Comparison of ENCODE assay signal across 8 cellular contexts in genomic region chr5:127567026-127567768, GRCh38. TPM values are rescaled to one million over a fixed set of nuclear protein-coding genes. Genes with fewer than 3 reads are reported as not detected.
DNase-seq lines count a peak whose midpoint lies in the region; ATAC-seq and TF ChIP-seq lines count a peak whose summit lies in the region.

No MANE protein-coding gene starts in this region.

- H3K4me1 Mint-ChIP-seq in MCF 10A (ENCODE audit: insufficient read depth, unreplicated experiment) (peaks cover 5% of the 10 kb centered on the region), nephron progenitor cell (peaks cover 19% of the 10 kb centered on the region)

- intact Hi-C loops in MCF 10A (cut with micrococcal nuclease) = loop anchor here (10.0 kb wide), 1 partner anchor 1108 kb away; no protein-coding TSS in a partner anchor

- no TSS peak for BruUV-seq in MCF 10A (replicated peaks; lab: Mats Ljungman, UMichigan)

- H3K9me3 Mint-ChIP-seq in MCF 10A (ENCODE audit: unreplicated experiment) (no peaks in the 10 kb centered on the region), nephron progenitor cell (peaks cover 16% of the 10 kb centered on the region)

- H3K4me3 Mint-ChIP-seq in MCF 10A (ENCODE audit: unreplicated experiment) (no peak overlapping the region), nephron progenitor cell (no peak overlapping the region)

- no peak overlapping the region for H3K27ac Mint-ChIP-seq in MCF 10A (ENCODE audit: low read depth, unreplicated experiment)
- no peak overlapping the region for H3K27ac Mint-ChIP-seq in nephron progenitor cell

- ATAC-seq in GM19023 (IDR thresholded peaks at IDR 0.05; ENCODE audit: unreplicated experiment) (peak; percentile 72), HG02610 (IDR thresholded peaks at IDR 0.05; ENCODE audit: unreplicated experiment) (peak; percentile 87), HG03457 (IDR thresholded peaks at IDR 0.05; ENCODE audit: unreplicated experiment) (peak; percentile 73)

- DNase-seq in GF-D8 (lab: John Stamatoyannopoulos, UW) (peak; percentile 85), activated gamma-delta T cell (lab: John Stamatoyannopoulos, UW) (no peak), MCF 10A (ENCODE audit: unreplicated experiment) (no peak), NCI-H1694 (lab: John Stamatoyannopoulos, UW) (no peak), nephron progenitor cell (no peak)

- H3K27me3 Mint-ChIP-seq in MCF 10A (ENCODE audit: insufficient read depth, unreplicated experiment) (peaks cover 10% of the 10 kb centered on the region), nephron progenitor cell (ENCODE audit: low read depth, poor library complexity) (peaks cover 2% of the 10 kb centered on the region)

- TF ChIP-seq CTCF in MCF 10A (IDR thresholded peaks at IDR 0.05; ENCODE audit: unreplicated experiment) (no peak), nephron progenitor cell (IDR thresholded peaks at IDR 0.05) (no peak)

- H3K36me3 Mint-ChIP-seq in MCF 10A (ENCODE audit: insufficient read depth, unreplicated experiment) = no peaks in the 10 kb centered on the region
- no peaks in the 10 kb centered on the region for H3K36me3 Mint-ChIP-seq in nephron progenitor cell (ENCODE audit: low read depth)

- POLR2A ChIA-PET in MCF 10A (lab: Yijun Ruan, JAX) = no interaction called here

- CTCF ChIA-PET in MCF 10A (lab: Yijun Ruan, JAX) = interaction anchor here (0.7 to 1.2 kb wide), 3 partner anchors 159 to 634 kb away, joined by 3 to 7 read pairs (median 3); no protein-coding TSS in a partner anchor

RNA-seq across cellular contexts. Expression of gene PRRC1, which starts 49.8 kb away (rescaled TPM):
- total RNA-seq in MCF 10A (2022) = 109 and 121 TPM in 2 replicates
